ENCODE assay signal across 8 cellular contexts in the genomic region with DNA sequence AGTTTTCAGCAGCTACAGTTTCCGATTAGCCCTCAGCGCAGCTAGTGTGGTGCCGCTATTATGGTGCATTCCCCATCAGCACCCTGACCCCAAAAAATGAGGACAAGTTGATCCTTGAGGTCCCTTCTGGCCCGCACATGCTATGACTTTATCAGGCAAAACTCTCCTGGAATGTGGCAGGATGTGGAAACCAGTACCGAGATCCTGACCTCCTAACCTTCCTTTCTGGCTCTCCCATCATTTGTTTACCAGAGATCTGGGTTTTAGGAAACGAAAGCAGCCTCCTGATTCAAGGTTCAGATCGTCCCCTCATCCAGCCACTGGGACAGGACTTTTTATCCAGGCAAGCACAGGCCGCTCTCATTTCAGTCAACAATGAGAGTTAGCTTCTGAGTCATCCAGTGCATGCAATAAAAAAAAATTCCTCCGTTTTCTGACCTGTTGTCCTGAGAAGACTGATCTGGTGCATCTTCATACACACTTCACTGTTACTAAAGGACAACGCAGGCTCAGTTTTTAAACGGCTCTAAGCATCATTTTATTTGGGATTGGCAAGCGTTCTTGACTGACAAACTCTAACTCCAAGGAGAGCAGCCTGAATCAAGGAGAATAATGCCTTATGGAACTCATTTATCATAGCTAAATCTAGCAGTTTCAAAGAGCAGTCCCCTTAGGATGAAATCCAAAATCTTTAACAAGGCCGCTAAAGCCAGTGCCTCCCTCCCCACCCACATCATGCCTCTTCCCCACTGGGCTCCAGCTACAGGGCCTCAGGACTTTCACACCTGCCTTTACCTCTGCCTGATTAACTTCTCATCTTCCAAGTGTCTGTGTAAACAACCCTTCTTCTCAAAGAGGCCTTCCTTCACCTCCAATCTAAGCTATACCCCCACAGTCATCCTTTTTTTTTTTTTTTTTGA. TPM values are rescaled to one million over a fixed set of nuclear protein-coding genes. Genes with fewer than 3 reads are reported as not detected.
DNase-seq lines count a peak whose midpoint lies in the region; ATAC-seq and TF ChIP-seq lines count a peak whose summit lies in the region.

No MANE protein-coding gene starts in this region.

- peak overlapping the region; percentile 87 to 95 for H3K27ac ChIP-seq in ascending aorta
- H3K27ac ChIP-seq in right atrium auricular region = peak overlapping the region; percentile 87
- no peak overlapping the region for H3K27ac ChIP-seq in MM.1S (ENCODE audit: low read length)

- H3K9me3 ChIP-seq in ascending aorta (no peaks in the 10 kb centered on the region), right atrium auricular region (no peaks in the 10 kb centered on the region), skeletal muscle satellite cell (replicated peaks; ENCODE audit: low read length) (no peaks in the 10 kb centered on the region), MM.1S (replicated peaks; ENCODE audit: insufficient read depth, low read length) (no peaks in the 10 kb centered on the region)

- H3K36me3 ChIP-seq in ascending aorta (peaks cover 0 to 22% of the 10 kb centered on the region in 2 donors), right atrium auricular region (peaks cover 23% of the 10 kb centered on the region), skeletal muscle satellite cell (ENCODE audit: insufficient read depth, low read length) (no peaks in the 10 kb centered on the region), MM.1S (replicated peaks; ENCODE audit: insufficient read depth, low read length) (no peaks in the 10 kb centered on the region)

- peaks cover 64% of the 10 kb centered on the region for H3K79me2 ChIP-seq in MM.1S (ENCODE audit: low read length)

- H3K27me3 ChIP-seq in ascending aorta = no peaks in the 10 kb centered on the region
- no peaks in the 10 kb centered on the region for H3K27me3 ChIP-seq in right atrium auricular region
- no peaks in the 10 kb centered on the region for H3K27me3 ChIP-seq in skeletal muscle satellite cell (ENCODE audit: control insufficient read depth, insufficient read depth, low read length)
- no peaks in the 10 kb centered on the region for H3K27me3 ChIP-seq in MM.1S (replicated peaks; ENCODE audit: insufficient read depth, low read length)

- H3K4me2 ChIP-seq in skeletal muscle satellite cell (ENCODE audit: low read length) (peak overlapping the region; percentile 58), MM.1S (ENCODE audit: low read depth, low read length) (no peak overlapping the region)

- H3K4me1 ChIP-seq in ascending aorta (peaks cover 14 to 66% of the 10 kb centered on the region in 2 donors), right atrium auricular region (peaks cover 0 to 68% of the 10 kb centered on the region in 2 donors), skeletal muscle satellite cell (ENCODE audit: control insufficient read depth, insufficient read depth, low read length) (peaks cover 14% of the 10 kb centered on the region), MM.1S (ENCODE audit: low read length) (no peaks in the 10 kb centered on the region)

- no peaks in the 10 kb centered on the region for H3F3A ChIP-seq in MM.1S (ENCODE audit: insufficient read depth, low read length)

- no peaks in the 10 kb centered on the region for H3K9me2 ChIP-seq in MM.1S (replicated peaks; ENCODE audit: insufficient read depth, low read length)

- no peak overlapping the region for H2AFZ ChIP-seq in MM.1S (ENCODE audit: low read length)

- H3K9ac ChIP-seq in skeletal muscle satellite cell (ENCODE audit: low read depth, low read length) = peak overlapping the region; percentile 26
- H3K9ac ChIP-seq in MM.1S (ENCODE audit: low read length) = no peak overlapping the region

- DNase-seq in GM03348 (ENCODE audit: low spot score) (peak; percentile 76), ascending aorta (ENCODE audit: low spot score in 2 of 2) (peak in 1 of 2 donors; percentile 85), right atrium auricular region (ENCODE audit: low spot score) (peak; percentile 83), SKM-1 treated with dmso at 0.1 percent for 144 hours (lab: John Stamatoyannopoulos, UW; ENCODE audit: unreplicated experiment) (no peak), MM.1S (no peak), NCI-H345 treated with DMSO at 0.1 percent for 48 hours (lab: John Stamatoyannopoulos, UW; ENCODE audit: unreplicated experiment) (no peak)

- H4K20me1 ChIP-seq in MM.1S (ENCODE audit: insufficient read depth, low read length) = peaks cover 4% of the 10 kb centered on the region; the same call in 1 of the 2 replicates

- TF ChIP-seq CTCF in ascending aorta (IDR thresholded peaks at IDR 0.05) = no peak
- no peak for TF ChIP-seq CTCF in right atrium auricular region (IDR thresholded peaks at IDR 0.05)
- no peak for TF ChIP-seq CTCF in MM.1S (IDR thresholded peaks at IDR 0.05; ENCODE audit: low read length)

- no peak for ATAC-seq in GM21529 (IDR thresholded peaks at IDR 0.05; ENCODE audit: unreplicated experiment)

- H3K4me3 ChIP-seq in ascending aorta (peak overlapping the region; percentile 27 to 39), right atrium auricular region (no peak overlapping the region), skeletal muscle satellite cell (ENCODE audit: low read length) (peak overlapping the region; percentile 19), MM.1S (ENCODE audit: low read length) (no peak overlapping the region)

- intact Hi-C loops in ascending aorta (cut with DNase I) = loop anchor here (2.0 kb wide), 1 partner anchor 17 kb away; a partner anchor contains a TSS

RNA-seq across cellular contexts. Expression of a gene that starts 17.1 kb away (rescaled TPM):
- 191 TPM for total RNA-seq in ascending aorta
- 100 to 1,000 TPM; 126 to 130 TPM for total RNA-seq in right atrium auricular region
- total RNA-seq in skeletal muscle satellite cell (2012; rRNA removed) = 11.7 and 14.0 TPM in 2 replicates

Comparison
In these comparisons a context has a peak if more than half of its experiments do, and no peak if none do; other contexts are left out.
1. DNase-seq: peak in GM03348 (single experiment) and right atrium auricular region (single experiment); none in SKM-1 treated with dmso at 0.1 percent for 144 hours (single experiment), MM.1S (single experiment) and NCI-H345 treated with DMSO at 0.1 percent for 48 hours (single experiment).
2. H3K4me3 ChIP-seq: peak in ascending aorta (2 of 2) and skeletal muscle satellite cell (single experiment); none in right atrium auricular region (0 of 2) and MM.1S (single experiment).